ENCODE assay signal across 8 cellular contexts in genomic region chr11:121024989-121025388, GRCh38. TPM values are rescaled to one million over a fixed set of nuclear protein-coding genes. Genes with fewer than 3 reads are reported as not detected.
DNase-seq lines count a peak whose midpoint lies in the region; ATAC-seq, FAIRE-seq and TF ChIP-seq lines count a peak whose summit lies in the region.

No MANE protein-coding gene starts in this region.

- peaks cover 9 to 23% (median 14%) of the 10 kb centered on the region in 3 donors for H3K4me1 Mint-ChIP-seq in IgD-negative memory B cell
- peaks cover 29% of the 10 kb centered on the region for H3K4me1 Mint-ChIP-seq in MCF 10A (ENCODE audit: insufficient read depth, unreplicated experiment)

- H3K27me3 ChIP-seq in HepG2 (ENCODE audit: control insufficient read depth in 1 of 2, insufficient read depth in 2 of 2, low read length in 2 of 2) (no peaks in the 10 kb centered on the region; a peak in 1 of 5 replicates), vagina (no peaks in the 10 kb centered on the region)

- H3K27me3 Mint-ChIP-seq in IgD-negative memory B cell, result peaks cover 3% of the 10 kb centered on the region
- peaks cover 6% of the 10 kb centered on the region for H3K27me3 Mint-ChIP-seq in MCF 10A (ENCODE audit: insufficient read depth, unreplicated experiment)

- TF ChIP-seq CTCF in C4-2B (conservative IDR thresholded peaks at IDR 0.05) (no peak), MCF 10A (IDR thresholded peaks at IDR 0.05; ENCODE audit: unreplicated experiment) (no peak), HepG2 (CRISPR knock-in tag; IDR thresholded peaks at IDR 0.05) (no peak), vagina (IDR thresholded peaks at IDR 0.05) (no peak)

- peak; percentile 26 for FAIRE-seq in HepG2 (lab: Jason Lieb, UNC)

- H3K4me3 ChIP-seq in HepG2 (replicated peaks in 1 of 3; ENCODE audit: insufficient read depth in 1 of 3, low read depth in 2 of 3, low read length in 3 of 3) (peak overlapping the region; percentile 84 to 96 (median 84)), vagina (peak overlapping the region; percentile 55 to 77)

- H3K4me3 Mint-ChIP-seq in IgD-negative memory B cell, result peak overlapping the region; percentile 89 to 91 (median 90)
- H3K4me3 Mint-ChIP-seq in MCF 10A (ENCODE audit: unreplicated experiment), result peak overlapping the region; percentile 76

- TF ChIP-seq RAD21 in HepG2 (CRISPR knock-in tag; IDR thresholded peaks at IDR 0.05), result no peak

- ATAC-seq in HepG2 (peak; percentile 61), GM18511 (IDR thresholded peaks at IDR 0.05; ENCODE audit: unreplicated experiment) (no peak), GM18520 (IDR thresholded peaks at IDR 0.05; ENCODE audit: unreplicated experiment) (no peak)

- POLR2A ChIA-PET in MCF 10A (lab: Yijun Ruan, JAX), result interaction anchor here (0.6 to 1.6 kb wide), 4 partner anchors 9 to 689 kb away, joined by 3 to 12 read pairs (median 4); partner anchors contain the start of gene ARHGEF12
- POLR2A ChIA-PET in HepG2 (lab: Yijun Ruan, JAX), result interaction anchor here (0.6 to 3.0 kb wide), 4 partner anchors 10 to 42 kb away, joined by 3 to 15 read pairs (median 11); no protein-coding TSS in a partner anchor

- peak overlapping the region; percentile 79 for H3K9ac ChIP-seq in HepG2 (ENCODE audit: insufficient read depth, low read depth, low read length)

- intact Hi-C loops in MCF 10A (cut with micrococcal nuclease) (no loop called here), HepG2 (cut with micrococcal nuclease; ENCODE audit: unreplicated experiment) (no loop called here), vagina (cut with DNase I) (no loop called here)

- H3K36me3 ChIP-seq in HepG2 (replicated peaks in 1 of 2; ENCODE audit: control insufficient read depth in 1 of 2, insufficient read depth in 2 of 2, low read length in 2 of 2), result no peaks in the 10 kb centered on the region
- H3K36me3 ChIP-seq in vagina, result no peaks in the 10 kb centered on the region

- 41% methylated on average over 3 of the region's 3 CpGs for WGBS in HepG2 (ENCODE audit: low lambda C conversion rate)

- peaks cover 25% of the 10 kb centered on the region for H3K79me2 ChIP-seq in HepG2 (ENCODE audit: insufficient read depth, low read length)

- peak; percentile 4 for DNase-seq in MCF 10A (ENCODE audit: unreplicated experiment)
- peak; percentile 30 for DNase-seq in HepG2 (ENCODE audit: low spot score)
- no peak for DNase-seq in vagina (ENCODE audit: extremely low spot score in 2 of 2)
- DNase-seq in NCI-H524 treated with DMSO at 0.1 percent for 48 hours (lab: John Stamatoyannopoulos, UW), result no peak

- H3K9me3 ChIP-seq in HepG2 (ENCODE audit: low read length) (no peaks in the 10 kb centered on the region), vagina (no peaks in the 10 kb centered on the region)

- H3K27ac ChIP-seq in C4-2B, result peak overlapping the region; percentile 90
- peak overlapping the region; percentile 58 for H3K27ac ChIP-seq in HepG2 (ENCODE audit: extremely low read length, insufficient read depth, low read length)
- no peak overlapping the region for H3K27ac ChIP-seq in vagina

- H3K9me3 Mint-ChIP-seq in IgD-negative memory B cell (no peaks in the 10 kb centered on the region), MCF 10A (ENCODE audit: unreplicated experiment) (no peaks in the 10 kb centered on the region)

- in situ Hi-C loops in HepG2 (cut with HindIII; ENCODE audit: extremely low pct_ligation_motif_present, low pct_unique_long_range_greater_than_20kb), result no loop called here

- H3K27ac Mint-ChIP-seq in IgD-negative memory B cell (peak overlapping the region; percentile 11 to 90 (median 65)), MCF 10A (ENCODE audit: low read depth, unreplicated experiment) (peak overlapping the region; percentile 90)

- H3K4me2 ChIP-seq in HepG2 (ENCODE audit: low read depth, low read length), result peak overlapping the region; percentile 89

- no peak for TF ChIP-seq EP300 in HepG2 (IDR thresholded peaks at IDR 0.05; ENCODE audit: low read depth in 2 of 2, low read length in 2 of 2)
- no peak for TF ChIP-seq EP300 in HepG2 (CRISPR knock-in tag; IDR thresholded peaks at IDR 0.05; ENCODE audit: borderline replicate concordance)

- H3K36me3 Mint-ChIP-seq in IgD-negative memory B cell (no peaks in the 10 kb centered on the region), MCF 10A (ENCODE audit: insufficient read depth, unreplicated experiment) (no peaks in the 10 kb centered on the region)

- H2AFZ ChIP-seq in HepG2 (ENCODE audit: low read length), result no peak overlapping the region

- H4K20me1 ChIP-seq in HepG2 (ENCODE audit: insufficient read depth, low read length), result no peaks in the 10 kb centered on the region

- BruUV-seq in MCF 10A (replicated peaks; lab: Mats Ljungman, UMichigan) (no TSS peak), HepG2 (replicated peaks; lab: Mats Ljungman, UMichigan) (TSS peak; percentile 50)

- H3K4me1 ChIP-seq in HepG2 (ENCODE audit: insufficient read depth, low read length), result peaks cover 21% of the 10 kb centered on the region
- peaks cover 25% of the 10 kb centered on the region for H3K4me1 ChIP-seq in vagina

- CTCF ChIA-PET in MCF 10A (lab: Yijun Ruan, JAX), result interaction anchor here (0.6 to 0.7 kb wide), 2 partner anchors 70 to 214 kb away, joined by 3 to 4 read pairs; no protein-coding TSS in a partner anchor
- CTCF ChIA-PET in HepG2 (lab: Yijun Ruan, JAX; ENCODE audit: low intra/inter-chr PET ratio, low total read pairs), result no interaction called here

- TF ChIP-seq POLR2A in HepG2 (IDR thresholded peaks at IDR 0.05; ENCODE audit: insufficient read depth in 1 of 2, low read depth in 2 of 2, low read length in 2 of 2) (no peak), vagina (IDR thresholded peaks at IDR 0.05) (no peak)

TF ChIP-seq in HepG2, 621 proteins besides CTCF, POLR2A, EP300 and RAD21:
- TF ChIP-seq RFX5 (IDR thresholded peaks at IDR 0.05; ENCODE audit: low read depth, low read length) (peak; percentile 15; the same call in 1 of the 2 replicates), RFX1 (IDR thresholded peaks at IDR 0.05) (0 out of 2 replicates have a peak, but pooled peaks have one; percentile 17), PRMT3 (CRISPR knock-in tag; IDR thresholded peaks at IDR 0.05; ENCODE audit: borderline replicate concordance, low read depth) (no peak), ZNF329 (CRISPR knock-in tag; IDR thresholded peaks at IDR 0.05; ENCODE audit: low read depth) (no peak), ZNF121 (CRISPR knock-in tag; IDR thresholded peaks at IDR 0.05) (no peak)
TF ChIP-seq in HepG2: peak in this region for 2.

RNA-seq across cellular contexts. Expression of gene TBCEL, which starts 1.1 kb away (rescaled TPM):
- polyA plus RNA-seq in IgD-negative memory B cell (2.5 TPM), HepG2 (2011; rRNA removed) (5.3 and 6.1 TPM in 2 replicates)
- total RNA-seq in MCF 10A (2022) (16.5 and 17.2 TPM in 2 replicates), HepG2 (2016; rRNA removed; fragmentation: Illumina TruSeq; extraction: Trizol) (12.5 and 12.8 TPM in 2 replicates), vagina (19.2 TPM)
- total RNA-seq in HepG2 (2016; cell fraction: cytosol; rRNA removed; fragmentation: Illumina TruSeq; extraction: Trizol; ENCODE audit: low read depth), result 33.1 and 42.8 TPM in 2 replicates
- 11.9 and 13.3 TPM in 2 replicates for total RNA-seq in HepG2 (2016; cell fraction: insoluble cytoplasmic fraction; rRNA removed; fragmentation: Illumina TruSeq; extraction: Trizol)
- total RNA-seq in HepG2 (2016; cell fraction: membrane; rRNA removed; fragmentation: Illumina TruSeq; extraction: Trizol), result 26.5 and 32.1 TPM in 2 replicates
- 15.5 and 16.2 TPM in 2 replicates for total RNA-seq in HepG2 (2016; cell fraction: nucleus; rRNA removed; fragmentation: Illumina TruSeq; extraction: Trizol)
- polyA plus RNA-seq in HepG2 (2011; cell fraction: cytosol; rRNA removed), result 2.4 and 3.4 TPM in 2 replicates
- polyA plus RNA-seq in HepG2 (2011; cell fraction: nucleus; rRNA removed), result 7.1 and 10.7 TPM in 2 replicates
- polyA plus RNA-seq in HepG2 (2012), result 4.4 and 5.6 TPM in 2 replicates
- polyA plus RNA-seq in HepG2 (2016; cell fraction: cytosol; fragmentation: Illumina TruSeq; extraction: Trizol; ENCODE audit: low read depth), result 0.63 and 0.92 TPM in 2 replicates
- 9.6 and 11.1 TPM in 2 replicates for polyA plus RNA-seq in HepG2 (2016; cell fraction: insoluble cytoplasmic fraction; fragmentation: Illumina TruSeq; extraction: Trizol; ENCODE audit: low read depth)
- polyA plus RNA-seq in HepG2 (2016; cell fraction: membrane; fragmentation: Illumina TruSeq; extraction: Trizol; ENCODE audit: low read depth), result 3.2 and 4.1 TPM in 2 replicates
- polyA plus RNA-seq in HepG2 (2016; cell fraction: nucleus; fragmentation: Illumina TruSeq; extraction: Trizol; ENCODE audit: insufficient read depth, low read depth), result 11.5 and 13.9 TPM in 2 replicates
- 7.2 and 7.5 TPM in 2 replicates for polyA minus RNA-seq in HepG2 (2011; rRNA and poly(A)+ RNA removed; ENCODE audit: low replicate concordance)
- polyA minus RNA-seq in HepG2 (2011; cell fraction: cytosol; rRNA and poly(A)+ RNA removed), result 9.1 and 12.5 TPM in 2 replicates
- 48.6 and 49.1 TPM in 2 replicates for polyA minus RNA-seq in HepG2 (2011; cell fraction: nucleus; rRNA and poly(A)+ RNA removed)

Comparison
In these comparisons a context has a peak if more than half of its experiments do, and no peak if none do; other contexts are left out.
1. DNase-seq: peak in MCF 10A (single experiment) and HepG2 (single experiment); none in vagina (0 of 2) and NCI-H524 treated with DMSO at 0.1 percent for 48 hours (single experiment).